8 cellular contexts compared by ENCODE assay signal in the genomic region with DNA sequence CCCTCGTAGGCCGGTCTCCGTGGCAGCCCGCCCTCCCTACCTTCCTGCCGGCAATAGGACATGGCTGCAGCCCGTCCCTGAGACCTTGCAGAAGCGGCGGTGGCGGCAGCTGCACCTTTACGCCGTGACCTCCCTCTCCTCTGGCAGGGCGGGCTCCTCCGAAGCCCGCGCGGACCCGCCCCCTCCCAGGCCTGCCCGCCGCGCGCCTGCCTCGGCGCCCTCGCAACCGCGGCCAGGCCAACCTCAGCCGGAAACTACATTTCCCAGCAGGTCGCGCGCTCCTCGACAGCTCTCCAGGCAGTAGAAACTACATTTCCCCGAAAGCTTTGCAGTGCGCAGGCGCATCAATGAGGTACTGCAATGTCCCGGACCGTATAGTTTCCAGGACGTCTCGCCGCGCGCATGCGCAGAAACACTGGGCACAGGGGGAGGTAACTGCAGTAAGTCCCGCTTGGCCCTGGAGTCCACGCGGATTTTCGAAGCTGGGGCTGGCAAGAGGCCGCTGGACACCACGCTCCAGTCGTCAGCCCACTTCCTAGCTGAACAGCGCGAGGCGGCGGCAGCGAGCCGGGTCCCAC. TPM values are rescaled to one million over a fixed set of nuclear protein-coding genes. Genes with fewer than 3 reads are reported as not detected.
DNase-seq lines count a peak whose midpoint lies in the region; ATAC-seq and TF ChIP-seq lines count a peak whose summit lies in the region.

CHCHD4 (minus strand) TSS at position 256 of the 578 bp plus-strand sequence; CDS start at position 62, 194 bp downstream.
A gene with protein sequence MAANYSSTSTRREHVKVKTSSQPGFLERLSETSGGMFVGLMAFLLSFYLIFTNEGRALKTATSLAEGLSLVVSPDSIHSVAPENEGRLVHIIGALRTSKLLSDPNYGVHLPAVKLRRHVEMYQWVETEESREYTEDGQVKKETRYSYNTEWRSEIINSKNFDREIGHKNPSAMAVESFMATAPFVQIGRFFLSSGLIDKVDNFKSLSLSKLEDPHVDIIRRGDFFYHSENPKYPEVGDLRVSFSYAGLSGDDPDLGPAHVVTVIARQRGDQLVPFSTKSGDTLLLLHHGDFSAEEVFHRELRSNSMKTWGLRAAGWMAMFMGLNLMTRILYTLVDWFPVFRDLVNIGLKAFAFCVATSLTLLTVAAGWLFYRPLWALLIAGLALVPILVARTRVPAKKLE (plus strand): TSS at position 438 of the 578 bp plus-strand sequence. CDS start 142 bp downstream, outside the sequence.

- intact Hi-C loops in heart left ventricle (cut with DNase I) (loop anchor here (1.0 to 10.0 kb wide), 9 partner anchors 20 to 470 kb away; partner anchors contain the start of genes LSM3 (in 7 of the 10) and XPC (in 7 of the 10)), posterior cingulate gyrus (cut with DNase I) (loop anchor here (1.0 to 2.0 kb wide), 2 partner anchors 54 to 230 kb away; partner anchors contain the start of genes LSM3 and XPC)

- H3K27ac ChIP-seq in adipose tissue (ENCODE audit: low read depth, low read length), result peak within 1 kb of the TSS; percentile 89
- peak within 1 kb of the TSS; percentile 88 to 96 (median 92) for H3K27ac ChIP-seq in heart left ventricle
- peak within 1 kb of the TSS; percentile 90 to 98 (median 96) for H3K27ac ChIP-seq in upper lobe of left lung

- peaks cover 9 to 48% (median 32%) of the 10 kb centered on the region in 12 donors for H3K4me1 ChIP-seq in heart left ventricle
- H3K4me1 ChIP-seq in upper lobe of left lung, result peaks cover 32 to 46% (median 32%) of the 10 kb centered on the region in 4 donors

- TF ChIP-seq EP300 in upper lobe of left lung (IDR thresholded peaks at IDR 0.05), result peak in 1 of 4 donors; percentile 33

- no peak for TF ChIP-seq CTCF in GM12875 (IDR thresholded peaks at IDR 0.05; ENCODE audit: borderline replicate concordance, insufficient read depth, low read depth, low read length)
- peak in 1 of 12 donors; percentile 21 for TF ChIP-seq CTCF in heart left ventricle (IDR thresholded peaks at IDR 0.05)
- peak in 3 of 6 experiments; percentile 22 to 41 (median 26) for TF ChIP-seq CTCF in upper lobe of left lung (IDR thresholded peaks at IDR 0.05)

- 0% methylated on average over 52 to 55 of the region's 55 CpGs for WGBS in adipose tissue, 3 donors
- WGBS in heart left ventricle, 4 donors, result 0% methylated on average over 20 to 55 of the region's 55 CpGs; no CpG with 5 or more reads in 1 of the 4 donors
- WGBS in upper lobe of left lung, 2 donors, result 0% methylated on average over 50 of the region's 55 CpGs; no CpG with 5 or more reads in 1 of the 2 donors

- H3K36me3 ChIP-seq in heart left ventricle (peaks cover 0 to 46% (median 36%) of the 10 kb centered on the region in 9 donors), upper lobe of left lung (peaks cover 4 to 22% (median 7%) of the 10 kb centered on the region in 4 donors)

- ATAC-seq in HG02798 (IDR thresholded peaks at IDR 0.05; ENCODE audit: poor library complexity, unreplicated experiment) (peak; percentile 90), heart left ventricle (peak; percentile 89 to 95 (median 92)), upper lobe of left lung (ENCODE audit: low FRiP score in 2 of 2) (peak; percentile 93 to 95)

- H3K4me3 ChIP-seq in GM12875 (ENCODE audit: low read depth, low read length) (peak within 1 kb of the TSS; percentile 86), heart left ventricle (peak within 1 kb of the TSS; percentile 68 to 91 (median 85)), upper lobe of left lung (peak within 1 kb of the TSS; percentile 74 to 99 (median 80))

- H3K27me3 ChIP-seq in heart left ventricle, result no peaks in the 10 kb centered on the region
- no peaks in the 10 kb centered on the region for H3K27me3 ChIP-seq in upper lobe of left lung

- H3K9me3 ChIP-seq in heart left ventricle (no peaks in the 10 kb centered on the region), upper lobe of left lung (no peaks in the 10 kb centered on the region)

- TF ChIP-seq POLR2A in heart left ventricle (IDR thresholded peaks at IDR 0.05) (peak in 1 of 2 donors; percentile 79), upper lobe of left lung (IDR thresholded peaks at IDR 0.05) (peak in 3 of 4 donors; percentile 71 to 85 (median 83))

- DNase-seq in NCI-H1436 (lab: John Stamatoyannopoulos, UW) (peak; percentile 89), T follicular helper cell (ENCODE audit: low read depth) (peak; percentile 98), heart left ventricle (peak; percentile 99 to 100 (median 100)), posterior cingulate gyrus (peak; percentile 99 to 100 (median 100)), upper lobe of left lung (peak; percentile 97 to 99)

RNA-seq across cellular contexts. Expression of gene CHCHD4, which starts in this region (rescaled TPM):
- polyA plus RNA-seq in adipose tissue, result 10 to 100 TPM in 2 of 3 donors, 1 to 10 TPM in 1; 9.7 to 16.1 (median 14.7) TPM
- total RNA-seq in heart left ventricle, result 10 to 100 TPM; 14.8 to 31.1 (median 25.9) TPM
- 10 to 100 TPM; 19.0 to 31.3 TPM for polyA plus RNA-seq in heart left ventricle
- total RNA-seq in upper lobe of left lung, result 10 to 100 TPM in 3 of 6 donors, 1 to 10 TPM in 3; 2.1 to 13.2 (median 10.5) TPM

RNA-seq across cellular contexts. Expression of the second gene that starts in this region (rescaled TPM):
- polyA plus RNA-seq in adipose tissue (10 to 100 TPM; 23.1 to 57.9 (median 37.5) TPM), heart left ventricle (100 to 1,000 TPM in 1 of 2 donors, 10 to 100 TPM in 1; 26.1 to 150 TPM)
- total RNA-seq in heart left ventricle (10 to 100 TPM; 30.5 to 98.6 (median 46.0) TPM), upper lobe of left lung (100 to 1,000 TPM in 2 of 6 donors, 10 to 100 TPM in 4; 48.2 to 158 (median 87.7) TPM)

Comparison
In these comparisons a context has a peak if more than half of its experiments do, and no peak if none do; other contexts are left out.
1. Peak in every context shown above with its lines: DNase-seq, ATAC-seq, H3K4me3 ChIP-seq and H3K27ac ChIP-seq.